16 cellular contexts compared by ENCODE assay signal in the genomic region with DNA sequence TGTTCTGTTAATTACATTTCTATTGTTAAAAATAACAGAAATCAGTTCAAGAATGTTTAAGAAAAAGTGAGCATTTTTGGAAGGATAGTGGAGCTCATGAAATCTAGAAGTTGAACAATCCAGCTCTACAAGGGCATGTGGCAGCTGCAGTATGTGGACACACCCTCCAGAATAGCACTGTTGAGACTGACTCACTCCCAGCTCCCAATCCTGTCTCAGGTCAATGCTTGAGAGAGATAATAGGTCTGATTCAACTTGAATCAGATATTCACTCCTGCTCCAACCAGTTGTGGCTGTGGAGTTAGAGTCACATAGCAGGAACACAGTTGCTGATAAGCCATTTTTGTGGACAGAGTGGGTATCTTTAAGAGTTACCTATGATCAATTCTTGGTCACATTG.
A peak's percentile ranks its signal among the peaks of the same experiment; 100 is the strongest.
DNase-seq lines count a peak whose midpoint lies in the region; ATAC-seq and TF ChIP-seq lines count a peak whose summit lies in the region.
"Had no signal": no experiment of that assay in that cellular context is flagged by ENCODE, and none has a peak within 500 bp of the region (broad histone marks: within the 10 kb centered on the region; RNA-seq: fewer than 3 reads in every experiment).

No MANE protein-coding gene starts in this region.

- no peaks in the 10 kb centered on the region for H3K4me1 Mint-ChIP-seq in activated CD8-positive, alpha-beta T cell treated with anti-CD3 and anti-CD28 coated beads for 36 hours (ENCODE audit: low read depth)

- H3K23ac ChIP-seq in mesenchymal stem cell (ENCODE audit: low read length in 2 of 2) = no peak overlapping the region

- H2AFZ ChIP-seq in mesenchymal stem cell (ENCODE audit: low read depth, low read length) = no peak overlapping the region

- POLR2A ChIA-PET in activated CD8-positive, alpha-beta T cell treated with anti-CD3 and anti-CD28 coated beads for 36 hours (lab: Charles Lee) = no interaction called here

- no peak overlapping the region for H3K4ac ChIP-seq in mesenchymal stem cell (ENCODE audit: low read depth in 1 of 2, low read length in 2 of 2)

- H3K18ac ChIP-seq in mesenchymal stem cell (ENCODE audit: low read depth in 1 of 2, low read length in 2 of 2) = no peak overlapping the region

- H3K36me3 ChIP-seq in mesenchymal stem cell (ENCODE audit: control insufficient read depth in 1 of 2, insufficient read depth in 2 of 2, low read depth in 1 of 2, low read length in 2 of 2) = no peaks in the 10 kb centered on the region
- H3K36me3 ChIP-seq: BLaER1 had no signal

- H2BK15ac ChIP-seq in mesenchymal stem cell (ENCODE audit: low read depth, poor library complexity, severe bottlenecking) = no peak overlapping the region

- no peak overlapping the region for H2BK5ac ChIP-seq in mesenchymal stem cell (ENCODE audit: low read depth, low read length, poor library complexity, severe bottlenecking)

- peaks cover 0 to 3% of the 10 kb centered on the region in 2 experiments for H3K27me3 ChIP-seq in mesenchymal stem cell (ENCODE audit: control insufficient read depth in 1 of 2, insufficient read depth in 1 of 2, low read length in 2 of 2)
- H3K27me3 ChIP-seq: BLaER1 had no signal

- ATAC-seq in GM19455 (IDR thresholded peaks at IDR 0.05; ENCODE audit: unreplicated experiment) (no peak), HG02763 (IDR thresholded peaks at IDR 0.05; ENCODE audit: unreplicated experiment) (no peak)
- no peak for ATAC-seq in activated CD8-positive, alpha-beta T cell treated with anti-CD3 and anti-CD28 coated beads for 36 hours
- ATAC-seq: activated CD8-positive, alpha-beta T cell treated with anti-CD3 and anti-CD28 coated beads, Interleukin-2, amount 10 ng/mL, durations not matched to agents 7 days and 5 days; Panc1 had no signal

- CTCF ChIA-PET in activated CD8-positive, alpha-beta T cell treated with anti-CD3 and anti-CD28 coated beads for 36 hours (lab: Charles Lee) = no interaction called here

- H3K9ac ChIP-seq in mesenchymal stem cell (ENCODE audit: low read length) = peak overlapping the region; percentile 37
- H3K9ac ChIP-seq: BLaER1 had no signal

- peaks cover 18% of the 10 kb centered on the region for H3K27me3 Mint-ChIP-seq in activated CD8-positive, alpha-beta T cell treated with anti-CD3 and anti-CD28 coated beads for 36 hours

- H3K4me3 ChIP-seq in AG09309 (ENCODE audit: control insufficient read depth, low read depth, low read length) (no peak overlapping the region), choroid plexus epithelial cell (ENCODE audit: low read depth, low read length) (no peak overlapping the region), mesenchymal stem cell (ENCODE audit: insufficient read depth in 1 of 2, low read depth in 1 of 2, low read length in 2 of 2) (no peak overlapping the region)
- H3K4me3 ChIP-seq: BLaER1 had no signal

- no peaks in the 10 kb centered on the region for H3K36me3 Mint-ChIP-seq in activated CD8-positive, alpha-beta T cell treated with anti-CD3 and anti-CD28 coated beads for 36 hours (ENCODE audit: low read depth)

- intact Hi-C loops in activated CD8-positive, alpha-beta T cell treated with anti-CD3 and anti-CD28 coated beads for 36 hours (cut with micrococcal nuclease) = no loop called here

- no peak overlapping the region for H3K4me2 ChIP-seq in mesenchymal stem cell (ENCODE audit: low read length, poor library complexity, severe bottlenecking)
- H3K4me2 ChIP-seq: BLaER1 had no signal

- H3K4me3 Mint-ChIP-seq in activated CD8-positive, alpha-beta T cell treated with anti-CD3 and anti-CD28 coated beads for 36 hours = no peak overlapping the region
- H3K4me3 Mint-ChIP-seq: activated CD8-positive, alpha-beta T cell treated with anti-CD3 and anti-CD28 coated beads, Interleukin-2, amount 10 ng/mL, durations not matched to agents 7 days and 5 days; activated naive CD4-positive, alpha-beta T cell treated with anti-CD3 and anti-CD28 coated beads for 36 hours had no signal

- DNase-seq in AG09309 (ENCODE audit: low read depth) = peak; percentile 71
- DNase-seq in HT1080 (ENCODE audit: low read depth) = peak; percentile 69
- DNase-seq in choroid plexus epithelial cell (ENCODE audit: low read depth) = peak; percentile 2
- no peak for DNase-seq in mesenchymal stem cell
- DNase-seq in MV-4-11 (lab: John Stamatoyannopoulos, UW) = no peak
- DNase-seq in activated CD8-positive, alpha-beta T cell treated with anti-CD3 and anti-CD28 coated beads for 36 hours = no peak
- DNase-seq: activated CD8-positive, alpha-beta T cell treated with anti-CD3 and anti-CD28 coated beads, Interleukin-2, amount 10 ng/mL, durations not matched to agents 7 days and 5 days; activated naive CD4-positive, alpha-beta T cell treated with anti-CD3 and anti-CD28 coated beads for 36 hours; cortex of kidney; GDM1; occipital lobe; T-helper 9 cell had no signal

- H2BK12ac ChIP-seq in mesenchymal stem cell (ENCODE audit: low read length in 2 of 2) = no peak overlapping the region

- H3K9me3 Mint-ChIP-seq in activated CD8-positive, alpha-beta T cell treated with anti-CD3 and anti-CD28 coated beads for 36 hours = peaks cover 3% of the 10 kb centered on the region
- H3K9me3 Mint-ChIP-seq: activated naive CD4-positive, alpha-beta T cell treated with anti-CD3 and anti-CD28 coated beads for 36 hours had no signal

- H4K8ac ChIP-seq in mesenchymal stem cell (ENCODE audit: low read length) = no peak overlapping the region

- H3K79me1 ChIP-seq in mesenchymal stem cell (replicated peaks; ENCODE audit: low read length, poor library complexity, severe bottlenecking) = no peaks in the 10 kb centered on the region

- no peak overlapping the region for H4K91ac ChIP-seq in mesenchymal stem cell (ENCODE audit: low read length)

- no peak overlapping the region for H2AK5ac ChIP-seq in mesenchymal stem cell (ENCODE audit: low read length, severe bottlenecking)

- no peaks in the 10 kb centered on the region for H3K4me1 ChIP-seq in mesenchymal stem cell (ENCODE audit: control insufficient read depth, insufficient read depth, low read depth, low read length)
- H3K4me1 ChIP-seq: BLaER1 had no signal

- no peak overlapping the region for H3K27ac ChIP-seq in mesenchymal stem cell (ENCODE audit: low read length, poor library complexity, severe bottlenecking)
- H3K27ac ChIP-seq: BLaER1 had no signal

- no peak overlapping the region for H3K27ac Mint-ChIP-seq in activated CD8-positive, alpha-beta T cell treated with anti-CD3 and anti-CD28 coated beads for 36 hours
- H3K27ac Mint-ChIP-seq: activated CD8-positive, alpha-beta T cell treated with anti-CD3 and anti-CD28 coated beads, Interleukin-2, amount 10 ng/mL, durations not matched to agents 7 days and 5 days; activated naive CD4-positive, alpha-beta T cell treated with anti-CD3 and anti-CD28 coated beads for 36 hours had no signal

- TF ChIP-seq CTCF in AG09309 (IDR thresholded peaks at IDR 0.05; ENCODE audit: control insufficient read depth, insufficient read depth, low read depth, low read length, missing control alignments) = no peak
- TF ChIP-seq CTCF in choroid plexus epithelial cell (conservative IDR thresholded peaks at IDR 0.05; ENCODE audit: low read depth, low read length) = no peak
- no peak for TF ChIP-seq CTCF in activated CD8-positive, alpha-beta T cell treated with anti-CD3 and anti-CD28 coated beads for 36 hours (IDR thresholded peaks at IDR 0.05)

- H2BK120ac ChIP-seq in mesenchymal stem cell (ENCODE audit: low read depth, low read length) = no peak overlapping the region

- no peak overlapping the region for H3K14ac ChIP-seq in mesenchymal stem cell (ENCODE audit: low read length in 2 of 2)

- peaks cover 6% of the 10 kb centered on the region for H3K9me3 ChIP-seq in mesenchymal stem cell (ENCODE audit: control insufficient read depth, low read length)

Comparison
In these comparisons a context has a peak if more than half of its experiments do, and no peak if none do; other contexts are left out.
1. DNase-seq: peak in AG09309 (single experiment), HT1080 (single experiment) and choroid plexus epithelial cell (single experiment); none in mesenchymal stem cell (single experiment), MV-4-11 (single experiment) and activated CD8-positive, alpha-beta T cell treated with anti-CD3 and anti-CD28 coated beads for 36 hours (single experiment).